Comparison of ENCODE assay signal across 1 cellular context in the genomic region with DNA sequence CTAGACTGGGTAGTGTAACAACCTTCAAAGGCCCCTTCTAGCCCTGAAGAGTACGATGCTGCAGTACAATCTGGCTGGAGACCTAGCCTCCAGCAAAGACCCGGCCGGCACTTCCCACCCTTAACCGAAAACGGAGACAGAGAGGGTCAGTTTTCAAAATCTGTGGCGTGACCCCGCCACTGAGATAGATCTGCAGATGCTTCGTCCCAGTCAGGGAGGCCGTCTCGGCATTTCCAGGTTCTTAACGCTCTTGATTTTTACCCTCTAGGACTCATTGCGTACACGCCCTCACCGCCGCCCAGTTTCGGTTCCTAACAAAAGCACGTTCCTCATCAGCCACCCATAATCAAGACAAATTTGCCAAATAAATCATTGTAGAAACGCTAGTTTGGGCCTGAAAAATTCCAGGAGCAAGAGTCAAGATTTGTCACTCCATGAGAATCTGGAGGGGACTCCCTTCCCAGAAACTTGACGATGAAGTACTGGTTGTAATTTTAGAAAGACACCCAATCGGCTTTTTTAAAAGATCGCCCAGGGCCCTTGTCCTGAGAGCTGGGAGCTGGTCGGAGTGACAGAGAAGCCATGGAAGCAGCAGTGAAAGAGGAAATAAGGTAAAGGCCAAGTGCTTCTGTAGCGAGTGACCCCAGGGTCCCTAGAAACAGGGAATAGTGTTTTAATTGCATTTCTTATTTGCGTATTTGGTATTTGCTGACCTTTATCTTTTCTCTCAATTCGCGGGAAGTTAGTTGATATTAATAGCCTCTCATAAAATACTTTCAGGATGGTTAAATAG.
TF ChIP-seq lines count a peak whose summit lies in the region.

No MANE protein-coding gene starts in this region.

TF ChIP-seq in GM12878, 131 proteins besides CTCF, POLR2A, EP300 and RAD21 (continued from another document):
- TF ChIP-seq CREB1 (IDR thresholded peaks at IDR 0.05; ENCODE audit: low read depth) (0 out of 2 replicates have a peak, but pooled peaks have one; percentile 34), BRCA1 (IDR thresholded peaks at IDR 0.05; ENCODE audit: low read depth, low read length) (no peak), BHLHE40 (IDR thresholded peaks at IDR 0.05; ENCODE audit: borderline replicate concordance in 1 of 2, low read depth in 2 of 2, low read length in 1 of 2) (peak; percentile 73 to 78), SPI1 (IDR thresholded peaks at IDR 0.05; ENCODE audit: borderline replicate concordance, insufficient read depth, low read depth, low read length) (peak; percentile 76), NKRF (conservative IDR thresholded peaks at IDR 0.05) (0 out of 2 replicates have a peak, but pooled peaks have one; percentile 19), SIN3A (IDR thresholded peaks at IDR 0.05; ENCODE audit: low read depth, low read length) (peak; percentile 26; the same call in 1 of the 2 replicates), NR2F1 (conservative IDR thresholded peaks at IDR 0.05) (no peak), ZBTB11 (CRISPR knock-in tag; IDR thresholded peaks at IDR 0.05) (no peak), RUNX3 (IDR thresholded peaks at IDR 0.05; ENCODE audit: low read length) (peak; percentile 64), IKZF2 (IDR thresholded peaks at IDR 0.05) (0 out of 4 replicates have a peak, but pooled peaks of 1 of the 2 experiments have one; percentile 55), LARP7 (IDR thresholded peaks at IDR 0.05) (0 out of 2 replicates have a peak, but pooled peaks have one; percentile 32), TBL1XR1 (IDR thresholded peaks at IDR 0.05; ENCODE audit: low read depth, low read length) (0 out of 2 replicates have a peak, but pooled peaks have one; percentile 17), IRF5 (IDR thresholded peaks at IDR 0.05; ENCODE audit: borderline replicate concordance) (no peak), CBFB (IDR thresholded peaks at IDR 0.05; ENCODE audit: low read depth) (no peak), IRF4 (IDR thresholded peaks at IDR 0.05; ENCODE audit: low read depth, low read length) (0 out of 2 replicates have a peak, but pooled peaks have one; percentile 54), EGR1 (IDR thresholded peaks at IDR 0.05; ENCODE audit: borderline replicate concordance in 1 of 2, low read depth in 2 of 2, low read length in 2 of 2) (0 out of 3 replicates have a peak, but pooled peaks of 1 of the 2 experiments have one; percentile 14), SMAD1 (IDR thresholded peaks at IDR 0.05; ENCODE audit: low read depth, partially characterized antibody) (peak; percentile 22), DPF2 (IDR thresholded peaks at IDR 0.05) (0 out of 2 replicates have a peak, but pooled peaks have one; percentile 56), MXI1 (IDR thresholded peaks at IDR 0.05; ENCODE audit: low read depth, low read length) (peak; percentile 89), RB1 (IDR thresholded peaks at IDR 0.05; ENCODE audit: borderline replicate concordance) (peak; percentile 31; the same call in 1 of the 2 replicates), MTA3 (IDR thresholded peaks at IDR 0.05; ENCODE audit: borderline replicate concordance, low read length) (0 out of 2 replicates have a peak, but pooled peaks have one; percentile 45), ZNF207 (IDR thresholded peaks at IDR 0.05; ENCODE audit: borderline replicate concordance) (0 out of 2 replicates have a peak, but pooled peaks have one; percentile 16), NR2C2 (IDR thresholded peaks at IDR 0.05; ENCODE audit: borderline replicate concordance, control insufficient read depth, insufficient read length, low read depth) (no peak), NFIC (IDR thresholded peaks at IDR 0.05; ENCODE audit: low read depth, low read length) (0 out of 2 replicates have a peak, but pooled peaks have one; percentile 18), YY1 (IDR thresholded peaks at IDR 0.05; ENCODE audit: low read depth, low read length) (peak; percentile 37; the same call in 1 of the 2 replicates), PML (IDR thresholded peaks at IDR 0.05; ENCODE audit: low read length) (no peak), MAX (IDR thresholded peaks at IDR 0.05; ENCODE audit: low read depth, low read length) (peak; percentile 19; the same call in 1 of the 2 replicates)
- TF ChIP-seq, protein P1, sequence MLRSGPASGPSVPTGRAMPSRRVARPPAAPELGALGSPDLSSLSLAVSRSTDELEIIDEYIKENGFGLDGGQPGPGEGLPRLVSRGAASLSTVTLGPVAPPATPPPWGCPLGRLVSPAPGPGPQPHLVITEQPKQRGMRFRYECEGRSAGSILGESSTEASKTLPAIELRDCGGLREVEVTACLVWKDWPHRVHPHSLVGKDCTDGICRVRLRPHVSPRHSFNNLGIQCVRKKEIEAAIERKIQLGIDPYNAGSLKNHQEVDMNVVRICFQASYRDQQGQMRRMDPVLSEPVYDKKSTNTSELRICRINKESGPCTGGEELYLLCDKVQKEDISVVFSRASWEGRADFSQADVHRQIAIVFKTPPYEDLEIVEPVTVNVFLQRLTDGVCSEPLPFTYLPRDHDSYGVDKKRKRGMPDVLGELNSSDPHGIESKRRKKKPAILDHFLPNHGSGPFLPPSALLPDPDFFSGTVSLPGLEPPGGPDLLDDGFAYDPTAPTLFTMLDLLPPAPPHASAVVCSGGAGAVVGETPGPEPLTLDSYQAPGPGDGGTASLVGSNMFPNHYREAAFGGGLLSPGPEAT (IDR thresholded peaks at IDR 0.05; ENCODE audit: low read depth) = no peak
- TF ChIP-seq, protein P2, sequence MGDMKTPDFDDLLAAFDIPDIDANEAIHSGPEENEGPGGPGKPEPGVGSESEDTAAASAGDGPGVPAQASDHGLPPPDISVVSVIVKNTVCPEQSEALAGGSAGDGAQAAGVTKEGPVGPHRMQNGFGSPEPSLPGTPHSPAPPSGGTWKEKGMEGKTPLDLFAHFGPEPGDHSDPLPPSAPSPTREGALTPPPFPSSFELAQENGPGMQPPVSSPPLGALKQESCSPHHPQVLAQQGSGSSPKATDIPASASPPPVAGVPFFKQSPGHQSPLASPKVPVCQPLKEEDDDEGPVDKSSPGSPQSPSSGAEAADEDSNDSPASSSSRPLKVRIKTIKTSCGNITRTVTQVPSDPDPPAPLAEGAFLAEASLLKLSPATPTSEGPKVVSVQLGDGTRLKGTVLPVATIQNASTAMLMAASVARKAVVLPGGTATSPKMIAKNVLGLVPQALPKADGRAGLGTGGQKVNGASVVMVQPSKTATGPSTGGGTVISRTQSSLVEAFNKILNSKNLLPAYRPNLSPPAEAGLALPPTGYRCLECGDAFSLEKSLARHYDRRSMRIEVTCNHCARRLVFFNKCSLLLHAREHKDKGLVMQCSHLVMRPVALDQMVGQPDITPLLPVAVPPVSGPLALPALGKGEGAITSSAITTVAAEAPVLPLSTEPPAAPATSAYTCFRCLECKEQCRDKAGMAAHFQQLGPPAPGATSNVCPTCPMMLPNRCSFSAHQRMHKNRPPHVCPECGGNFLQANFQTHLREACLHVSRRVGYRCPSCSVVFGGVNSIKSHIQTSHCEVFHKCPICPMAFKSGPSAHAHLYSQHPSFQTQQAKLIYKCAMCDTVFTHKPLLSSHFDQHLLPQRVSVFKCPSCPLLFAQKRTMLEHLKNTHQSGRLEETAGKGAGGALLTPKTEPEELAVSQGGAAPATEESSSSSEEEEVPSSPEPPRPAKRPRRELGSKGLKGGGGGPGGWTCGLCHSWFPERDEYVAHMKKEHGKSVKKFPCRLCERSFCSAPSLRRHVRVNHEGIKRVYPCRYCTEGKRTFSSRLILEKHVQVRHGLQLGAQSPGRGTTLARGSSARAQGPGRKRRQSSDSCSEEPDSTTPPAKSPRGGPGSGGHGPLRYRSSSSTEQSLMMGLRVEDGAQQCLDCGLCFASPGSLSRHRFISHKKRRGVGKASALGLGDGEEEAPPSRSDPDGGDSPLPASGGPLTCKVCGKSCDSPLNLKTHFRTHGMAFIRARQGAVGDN (IDR thresholded peaks at IDR 0.05) = peak; percentile 20; the same call in 1 of the 2 replicates
- TF ChIP-seq, protein P3, sequence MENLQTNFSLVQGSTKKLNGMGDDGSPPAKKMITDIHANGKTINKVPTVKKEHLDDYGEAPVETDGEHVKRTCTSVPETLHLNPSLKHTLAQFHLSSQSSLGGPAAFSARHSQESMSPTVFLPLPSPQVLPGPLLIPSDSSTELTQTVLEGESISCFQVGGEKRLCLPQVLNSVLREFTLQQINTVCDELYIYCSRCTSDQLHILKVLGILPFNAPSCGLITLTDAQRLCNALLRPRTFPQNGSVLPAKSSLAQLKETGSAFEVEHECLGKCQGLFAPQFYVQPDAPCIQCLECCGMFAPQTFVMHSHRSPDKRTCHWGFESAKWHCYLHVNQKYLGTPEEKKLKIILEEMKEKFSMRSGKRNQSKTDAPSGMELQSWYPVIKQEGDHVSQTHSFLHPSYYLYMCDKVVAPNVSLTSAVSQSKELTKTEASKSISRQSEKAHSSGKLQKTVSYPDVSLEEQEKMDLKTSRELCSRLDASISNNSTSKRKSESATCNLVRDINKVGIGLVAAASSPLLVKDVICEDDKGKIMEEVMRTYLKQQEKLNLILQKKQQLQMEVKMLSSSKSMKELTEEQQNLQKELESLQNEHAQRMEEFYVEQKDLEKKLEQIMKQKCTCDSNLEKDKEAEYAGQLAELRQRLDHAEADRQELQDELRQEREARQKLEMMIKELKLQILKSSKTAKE (IDR thresholded peaks at IDR 0.05; ENCODE audit: low read depth, poor library complexity, severe bottlenecking) = peak; percentile 18
- TF ChIP-seq, protein P4, sequence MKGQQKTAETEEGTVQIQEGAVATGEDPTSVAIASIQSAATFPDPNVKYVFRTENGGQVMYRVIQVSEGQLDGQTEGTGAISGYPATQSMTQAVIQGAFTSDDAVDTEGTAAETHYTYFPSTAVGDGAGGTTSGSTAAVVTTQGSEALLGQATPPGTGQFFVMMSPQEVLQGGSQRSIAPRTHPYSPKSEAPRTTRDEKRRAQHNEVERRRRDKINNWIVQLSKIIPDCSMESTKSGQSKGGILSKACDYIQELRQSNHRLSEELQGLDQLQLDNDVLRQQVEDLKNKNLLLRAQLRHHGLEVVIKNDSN (IDR thresholded peaks at IDR 0.05; ENCODE audit: borderline replicate concordance, extremely low read length, insufficient read depth, low read depth, low read length) = no peak
